In the genomic region with DNA sequence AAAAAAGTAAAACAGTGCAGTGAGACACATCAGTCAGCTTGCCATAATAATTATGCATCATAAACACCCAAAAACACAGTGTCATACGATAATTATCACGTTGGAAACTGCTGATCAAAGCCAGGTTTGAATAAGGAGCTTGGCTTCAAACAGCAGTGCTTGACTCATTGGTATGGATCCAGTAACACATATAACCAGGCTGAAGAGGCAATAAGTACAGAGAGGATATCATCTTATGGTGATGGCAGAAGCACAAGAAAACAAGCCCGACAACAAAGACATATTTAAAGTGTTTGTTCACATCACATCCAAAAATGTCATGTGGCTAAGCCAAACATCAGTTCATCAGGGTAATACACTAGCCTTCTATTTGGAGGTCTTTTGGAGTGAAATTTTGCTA, we compare ENCODE assay signal across 14 cellular contexts.
DNase-seq lines count a peak whose midpoint lies in the region; TF ChIP-seq lines count a peak whose summit lies in the region.
"Had no signal": no experiment of that assay in that cellular context is flagged by ENCODE, and none has a peak within 500 bp of the region (broad histone marks: within the 10 kb centered on the region; RNA-seq: fewer than 3 reads in every experiment).

No MANE protein-coding gene starts in this region.

- intact Hi-C loops in breast epithelium (cut with DNase I; ENCODE audit: low total_unique reads): no loop called here

- H3K9me3 Mint-ChIP-seq in neural progenitor cell: peaks cover 2% of the 10 kb centered on the region
- peaks cover 3% of the 10 kb centered on the region for H3K9me3 Mint-ChIP-seq in activated T-cell treated with anti-CD3 and anti-CD28 coated beads, Interleukin-2, amount 50 U/mL, for 24 hours

- TF ChIP-seq POLR2A in breast epithelium (IDR thresholded peaks at IDR 0.05): no peak

- no peaks in the 10 kb centered on the region for H3K9me3 ChIP-seq in neural progenitor cell (ENCODE audit: low read depth)
- H3K9me3 ChIP-seq in breast epithelium: peaks cover 0 to 8% of the 10 kb centered on the region in 2 donors

- no peaks in the 10 kb centered on the region for H4K20me1 ChIP-seq in neural progenitor cell (ENCODE audit: low read depth)

- no peaks in the 10 kb centered on the region for H3K36me3 ChIP-seq in neural progenitor cell
- H3K36me3 ChIP-seq in breast epithelium: no peaks in the 10 kb centered on the region

- no peak overlapping the region for H3K4me2 ChIP-seq in neural progenitor cell

- no peaks in the 10 kb centered on the region for H3K36me3 Mint-ChIP-seq in neural progenitor cell
- H3K36me3 Mint-ChIP-seq in activated T-cell treated with anti-CD3 and anti-CD28 coated beads, Interleukin-2, amount 50 U/mL, for 24 hours (ENCODE audit: low read depth): no peaks in the 10 kb centered on the region

- H3K4me1 ChIP-seq in neural progenitor cell (no peaks in the 10 kb centered on the region), breast epithelium (no peaks in the 10 kb centered on the region)

- H3K4me3 ChIP-seq in neural progenitor cell: no peak overlapping the region
- H3K4me3 ChIP-seq in breast epithelium: no peak overlapping the region
- H3K4me3 ChIP-seq: GM23248 had no signal

- no peak overlapping the region for H3K27ac Mint-ChIP-seq in neural progenitor cell
- H3K27ac Mint-ChIP-seq in activated T-cell treated with anti-CD3 and anti-CD28 coated beads, Interleukin-2, amount 50 U/mL, for 24 hours: no peak overlapping the region
- H3K27ac Mint-ChIP-seq: B cell; CD4-positive, alpha-beta T cell had no signal

- no peaks in the 10 kb centered on the region for H3F3A ChIP-seq in neural progenitor cell (ENCODE audit: low read depth)

- peak overlapping the region; percentile 34 for H2AFZ ChIP-seq in neural progenitor cell (replicated peaks)
- H2AFZ ChIP-seq: GM23248 had no signal

- TF ChIP-seq CTCF in neural progenitor cell (IDR thresholded peaks at IDR 0.05): no peak
- no peak for TF ChIP-seq CTCF in breast epithelium (IDR thresholded peaks at IDR 0.05)

- peaks cover 2% of the 10 kb centered on the region for H3K27me3 Mint-ChIP-seq in neural progenitor cell (ENCODE audit: insufficient read depth, low read depth)
- H3K27me3 Mint-ChIP-seq in activated T-cell treated with anti-CD3 and anti-CD28 coated beads, Interleukin-2, amount 50 U/mL, for 24 hours: no peaks in the 10 kb centered on the region
- H3K27me3 Mint-ChIP-seq: B cell; CD4-positive, alpha-beta T cell had no signal

- H3K9ac ChIP-seq in neural progenitor cell: no peak overlapping the region
- H3K9ac ChIP-seq: GM23248 had no signal

- DNase-seq in Ammon's horn (ENCODE audit: low spot score) (peak; percentile 11), NCI-H1092 treated with DMSO at 0.1 percent for 48 hours (lab: John Stamatoyannopoulos, UW) (peak; percentile 52), NCI-H446 treated with DMSO at 0.1 percent for 48 hours (lab: John Stamatoyannopoulos, UW) (peak; percentile 85), neural progenitor cell (ENCODE audit: low spot score) (no peak), hypothalamus (lab: John Stamatoyannopoulos, UW) (no peak), breast epithelium (ENCODE audit: low spot score in 2 of 2) (no peak)
- DNase-seq in activated T-cell treated with anti-CD3 and anti-CD28 coated beads, Interleukin-2, amount 50 U/mL, for 24 hours: no peak
- DNase-seq: ACHN; C1 segment of cervical spinal cord; Calu3; CD4-positive, alpha-beta T cell; DMS 273 treated with DMSO at 0.1 percent for 48 hours; GM23248 had no signal

- no peak overlapping the region for H3K4me3 Mint-ChIP-seq in neural progenitor cell
- no peak overlapping the region for H3K4me3 Mint-ChIP-seq in activated T-cell treated with anti-CD3 and anti-CD28 coated beads, Interleukin-2, amount 50 U/mL, for 24 hours
- H3K4me3 Mint-ChIP-seq: B cell; CD4-positive, alpha-beta T cell had no signal

- H3K27ac ChIP-seq in neural progenitor cell (no peak overlapping the region), breast epithelium (no peak overlapping the region)
- H3K27ac ChIP-seq: GM23248 had no signal

- no peaks in the 10 kb centered on the region for H3K79me2 ChIP-seq in neural progenitor cell (ENCODE audit: low read depth)

- H3K27me3 ChIP-seq in neural progenitor cell: no peaks in the 10 kb centered on the region
- H3K27me3 ChIP-seq in breast epithelium: no peaks in the 10 kb centered on the region

- no peaks in the 10 kb centered on the region for H3K4me1 Mint-ChIP-seq in neural progenitor cell
- no peaks in the 10 kb centered on the region for H3K4me1 Mint-ChIP-seq in activated T-cell treated with anti-CD3 and anti-CD28 coated beads, Interleukin-2, amount 50 U/mL, for 24 hours (ENCODE audit: low read depth)
- H3K4me1 Mint-ChIP-seq: B cell had no signal

Comparison
In these comparisons a context has a peak if more than half of its experiments do, and no peak if none do; other contexts are left out.
1. DNase-seq: peak in Ammon's horn (single experiment), NCI-H1092 treated with DMSO at 0.1 percent for 48 hours (single experiment) and NCI-H446 treated with DMSO at 0.1 percent for 48 hours (single experiment); none in neural progenitor cell (single experiment), activated T-cell treated with anti-CD3 and anti-CD28 coated beads, Interleukin-2, amount 50 U/mL, for 24 hours (single experiment), hypothalamus (0 of 51) and breast epithelium (0 of 2).